19 cellular contexts compared by ENCODE assay signal in the genomic region with DNA sequence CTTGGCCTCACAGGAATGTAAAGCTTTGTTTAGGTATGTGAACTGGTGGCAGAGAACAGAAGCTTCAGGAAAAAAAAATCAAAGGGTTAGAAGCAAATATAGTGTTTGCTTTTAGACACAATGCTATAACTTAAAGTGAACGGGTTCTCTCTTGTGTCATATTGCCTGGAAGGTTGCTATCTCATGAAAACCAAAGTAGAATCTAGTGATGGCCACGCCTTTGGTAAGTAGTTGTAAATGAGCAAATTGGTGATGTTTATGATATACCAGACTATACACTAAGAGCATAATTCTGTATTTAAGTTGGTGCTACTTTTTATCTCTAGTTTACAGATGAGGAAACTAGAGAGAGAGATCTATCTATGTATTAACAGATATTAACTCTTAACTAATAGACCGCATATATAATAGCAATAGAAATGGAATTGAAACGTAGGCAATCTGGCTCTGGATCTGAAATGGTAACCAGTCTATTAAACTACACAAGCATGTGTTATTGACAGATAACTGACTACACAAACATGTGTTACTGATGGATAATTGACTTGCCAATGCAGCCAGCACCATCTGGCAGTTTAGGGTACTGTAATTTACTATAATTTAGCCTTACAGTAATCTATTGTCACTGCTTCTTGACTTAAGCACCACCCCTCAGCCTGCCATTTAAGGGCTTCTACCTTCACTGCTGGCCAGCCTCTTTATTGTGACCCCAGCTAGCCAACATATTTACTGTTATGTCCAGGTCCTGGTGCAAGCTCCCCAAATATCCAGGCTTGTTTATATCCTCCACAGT. TPM values are rescaled to one million over a fixed set of nuclear protein-coding genes. Genes with fewer than 3 reads are reported as not detected.
DNase-seq lines count a peak whose midpoint lies in the region; ATAC-seq, FAIRE-seq and TF ChIP-seq lines count a peak whose summit lies in the region.
"Had no signal": no experiment of that assay in that cellular context is flagged by ENCODE, and none has a peak within 500 bp of the region (broad histone marks: within the 10 kb centered on the region; RNA-seq: fewer than 3 reads in every experiment).

No MANE protein-coding gene starts in this region.

- no peaks in the 10 kb centered on the region for H3K4me1 ChIP-seq in OCI-LY7 (ENCODE audit: insufficient read depth, low read length, poor library complexity, severe bottlenecking)
- no peaks in the 10 kb centered on the region for H3K4me1 ChIP-seq in psoas muscle
- no peaks in the 10 kb centered on the region for H3K4me1 ChIP-seq in pancreas
- H3K4me1 ChIP-seq: adrenal gland; BLaER1 treated with 17β-estradiol and CSF1 and Interleukin-3, amounts not matched to agents 10 nM and 100 nM; right lobe of liver; uterus had no signal

- 76 to 87% (median 87%) methylated on average over 4 of the region's 4 CpGs for WGBS in psoas muscle, 3 donors
- WGBS in pancreas, 2 donors = 50 to 59% methylated on average over 4 of the region's 4 CpGs

- no peak overlapping the region for H3K4me2 ChIP-seq in OCI-LY7 (ENCODE audit: low read length)
- H3K4me2 ChIP-seq: BLaER1 treated with 17β-estradiol and CSF1 and Interleukin-3, amounts not matched to agents 10 nM and 100 nM; hepatocyte had no signal

- no peaks in the 10 kb centered on the region for H4K20me1 ChIP-seq in OCI-LY7 (ENCODE audit: insufficient read depth, low read length)
- H4K20me1 ChIP-seq: BLaER1 treated with 17β-estradiol and CSF1 and Interleukin-3, amounts not matched to agents 10 nM and 100 nM had no signal

- TF ChIP-seq CTCF in OCI-LY7 (conservative IDR thresholded peaks at IDR 0.05; ENCODE audit: low read length) (no peak), psoas muscle (IDR thresholded peaks at IDR 0.05) (no peak), pancreas (IDR thresholded peaks at IDR 0.05) (no peak)

- no peaks in the 10 kb centered on the region for H3K9me2 ChIP-seq in OCI-LY7 (ENCODE audit: insufficient read depth, low read length)

- DNase-seq in DMS 273 treated with DMSO at 0.1 percent for 48 hours (lab: John Stamatoyannopoulos, UW) (peak; percentile 38), NCI-H1930 (lab: John Stamatoyannopoulos, UW) (peak; percentile 6 to 13), OCI-LY7 (ENCODE audit: low spot score) (no peak), left kidney (ENCODE audit: low read depth, low spot score) (peak; percentile 34), retina (no peak), psoas muscle (no peak), pancreas (no peak)
- DNase-seq: activated CD4-positive, alpha-beta T cell treated with anti-CD3 and anti-CD28 coated beads, Interleukin-2, amount 10 ng/mL, durations not matched to agents 7 days and 5 days; adrenal gland; dorsolateral prefrontal cortex; NCI-H187; NCI-H774; right lobe of liver; uterus had no signal

- intact Hi-C loops in OCI-LY7 (cut with micrococcal nuclease; ENCODE audit: unreplicated experiment) = no loop called here
- intact Hi-C loops in psoas muscle (cut with DNase I) = no loop called here
- intact Hi-C loops in pancreas (cut with DNase I) = no loop called here

- POLR2A ChIA-PET in OCI-LY7 (lab: Charles Lee) = interaction anchor here (0.7 kb wide), 1 partner anchor 16 kb away, joined by 3 read pairs; no protein-coding TSS in a partner anchor

- H3K27ac ChIP-seq in OCI-LY7 (ENCODE audit: low read depth, low read length, poor library complexity, severe bottlenecking) = no peak overlapping the region
- no peak overlapping the region for H3K27ac ChIP-seq in psoas muscle
- no peak overlapping the region for H3K27ac ChIP-seq in pancreas
- H3K27ac ChIP-seq: adrenal gland; BLaER1 treated with 17β-estradiol and CSF1 and Interleukin-3, amounts not matched to agents 10 nM and 100 nM; dorsolateral prefrontal cortex; hepatocyte; right lobe of liver; uterus had no signal

- CTCF ChIA-PET in OCI-LY7 (lab: Charles Lee; ENCODE audit: unreplicated experiment) = no interaction called here

- H3K79me2 ChIP-seq in OCI-LY7 (ENCODE audit: insufficient read depth, low read depth, low read length) = no peaks in the 10 kb centered on the region
- H3K79me2 ChIP-seq: hepatocyte had no signal

- H3K9me3 ChIP-seq in OCI-LY7 (ENCODE audit: low read length) (no peaks in the 10 kb centered on the region), psoas muscle (no peaks in the 10 kb centered on the region), pancreas (no peaks in the 10 kb centered on the region)
- H3K9me3 ChIP-seq: adrenal gland; BLaER1 treated with 17β-estradiol and CSF1 and Interleukin-3, amounts not matched to agents 10 nM and 100 nM; right lobe of liver; uterus had no signal

- H2AFZ ChIP-seq in OCI-LY7 (ENCODE audit: low read length) = peak overlapping the region; percentile 9; the same call in 1 of the 2 replicates
- H2AFZ ChIP-seq: hepatocyte had no signal

- H3K27me3 ChIP-seq in psoas muscle (ENCODE audit: insufficient read depth in 3 of 3, low read length in 2 of 3) = peaks cover 0 to 4% (median 0%) of the 10 kb centered on the region in 3 donors
- no peaks in the 10 kb centered on the region for H3K27me3 ChIP-seq in pancreas
- H3K27me3 ChIP-seq: hepatocyte, right lobe of liver, uterus had no signal

- no peak for FAIRE-seq in pancreas (lab: Jason Lieb, UNC)

- ATAC-seq in GM21447 (IDR thresholded peaks at IDR 0.05; ENCODE audit: unreplicated experiment) (no peak), psoas muscle (no peak), pancreas (no peak)
- ATAC-seq: Panc1, right lobe of liver had no signal

- H3K4me3 ChIP-seq in OCI-LY7 (ENCODE audit: low read depth, low read length, poor library complexity, severe bottlenecking) (no peak overlapping the region), psoas muscle (no peak overlapping the region), pancreas (no peak overlapping the region)
- H3K4me3 ChIP-seq: adrenal gland; BLaER1 treated with 17β-estradiol and CSF1 and Interleukin-3, amounts not matched to agents 10 nM and 100 nM; dorsolateral prefrontal cortex; hepatocyte; lung; right lobe of liver; uterus had no signal

- no peaks in the 10 kb centered on the region for H3K36me3 ChIP-seq in OCI-LY7 (ENCODE audit: insufficient read depth, low read length)
- H3K36me3 ChIP-seq in psoas muscle (ENCODE audit: insufficient read depth in 1 of 2, low read depth in 1 of 2) = peaks cover 0 to 12% of the 10 kb centered on the region in 2 donors
- H3K36me3 ChIP-seq in pancreas = no peaks in the 10 kb centered on the region
- H3K36me3 ChIP-seq: adrenal gland; BLaER1 treated with 17β-estradiol and CSF1 and Interleukin-3, amounts not matched to agents 10 nM and 100 nM; right lobe of liver; uterus had no signal

- BruUV-seq in OCI-LY7 (replicated peaks; lab: Mats Ljungman, UMichigan) = no TSS peak

RNA-seq across cellular contexts. Expression of gene HCCS, which starts 40.9 kb away (rescaled TPM):
- total RNA-seq in OCI-LY7 (2014; rRNA removed; shearing (Covaris generic)) = 11.1 and 16.1 TPM in 2 replicates
- total RNA-seq in OCI-LY7 (2022) (20.5 and 25.2 TPM in 2 replicates), psoas muscle (10 to 100 TPM; 32.6 to 60.4 (median 41.4) TPM), pancreas (1 to 10 TPM; 4.5 to 9.2 (median 6.4) TPM)
- polyA plus RNA-seq in psoas muscle (10 to 100 TPM; 53.8 to 91.6 (median 75.8) TPM), pancreas (1 to 10 TPM; 3.2 to 7.7 TPM)

Comparison
In these comparisons a context has a peak if more than half of its experiments do, and no peak if none do; other contexts are left out.
1. DNase-seq: peak in DMS 273 treated with DMSO at 0.1 percent for 48 hours (single experiment), NCI-H1930 (2 of 2) and left kidney (single experiment); none in OCI-LY7 (single experiment), retina (single experiment), psoas muscle (0 of 2) and pancreas (0 of 6).